1 cellular context compared by ENCODE assay signal in the genomic region with DNA sequence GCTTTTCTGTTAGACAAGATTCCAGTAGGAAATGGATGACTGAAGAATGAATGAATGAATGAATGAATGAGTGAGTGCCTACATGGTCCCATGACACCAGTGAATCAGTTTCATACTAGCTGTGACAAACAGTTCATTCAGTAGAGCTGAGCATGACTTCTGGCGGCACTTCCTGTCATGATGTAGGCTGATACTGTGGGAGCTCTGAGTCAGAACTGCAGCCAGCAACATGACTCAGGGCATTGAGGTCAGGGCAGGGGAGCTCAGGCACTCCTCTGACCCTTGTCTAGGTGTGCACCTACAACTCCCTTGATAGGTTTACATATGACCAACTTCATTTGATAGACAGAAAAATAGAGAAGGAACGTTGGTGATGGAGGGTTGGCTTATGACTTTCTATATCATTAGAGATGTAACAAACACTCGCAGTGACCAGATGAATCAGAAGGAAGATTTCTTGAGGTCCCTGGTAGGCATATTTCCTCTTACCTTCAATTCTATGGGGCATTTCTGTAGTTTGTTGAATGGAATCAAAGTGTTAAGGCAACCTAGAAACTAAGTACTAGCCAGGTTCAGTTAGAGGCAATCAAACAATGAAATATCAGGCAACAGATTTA.
TF ChIP-seq lines count a peak whose summit lies in the region.

No MANE protein-coding gene starts in this region.

TF ChIP-seq in HepG2, 621 proteins besides CTCF, POLR2A, EP300 and RAD21 (continued from another document and continues in another):
- TF ChIP-seq, protein P1, sequence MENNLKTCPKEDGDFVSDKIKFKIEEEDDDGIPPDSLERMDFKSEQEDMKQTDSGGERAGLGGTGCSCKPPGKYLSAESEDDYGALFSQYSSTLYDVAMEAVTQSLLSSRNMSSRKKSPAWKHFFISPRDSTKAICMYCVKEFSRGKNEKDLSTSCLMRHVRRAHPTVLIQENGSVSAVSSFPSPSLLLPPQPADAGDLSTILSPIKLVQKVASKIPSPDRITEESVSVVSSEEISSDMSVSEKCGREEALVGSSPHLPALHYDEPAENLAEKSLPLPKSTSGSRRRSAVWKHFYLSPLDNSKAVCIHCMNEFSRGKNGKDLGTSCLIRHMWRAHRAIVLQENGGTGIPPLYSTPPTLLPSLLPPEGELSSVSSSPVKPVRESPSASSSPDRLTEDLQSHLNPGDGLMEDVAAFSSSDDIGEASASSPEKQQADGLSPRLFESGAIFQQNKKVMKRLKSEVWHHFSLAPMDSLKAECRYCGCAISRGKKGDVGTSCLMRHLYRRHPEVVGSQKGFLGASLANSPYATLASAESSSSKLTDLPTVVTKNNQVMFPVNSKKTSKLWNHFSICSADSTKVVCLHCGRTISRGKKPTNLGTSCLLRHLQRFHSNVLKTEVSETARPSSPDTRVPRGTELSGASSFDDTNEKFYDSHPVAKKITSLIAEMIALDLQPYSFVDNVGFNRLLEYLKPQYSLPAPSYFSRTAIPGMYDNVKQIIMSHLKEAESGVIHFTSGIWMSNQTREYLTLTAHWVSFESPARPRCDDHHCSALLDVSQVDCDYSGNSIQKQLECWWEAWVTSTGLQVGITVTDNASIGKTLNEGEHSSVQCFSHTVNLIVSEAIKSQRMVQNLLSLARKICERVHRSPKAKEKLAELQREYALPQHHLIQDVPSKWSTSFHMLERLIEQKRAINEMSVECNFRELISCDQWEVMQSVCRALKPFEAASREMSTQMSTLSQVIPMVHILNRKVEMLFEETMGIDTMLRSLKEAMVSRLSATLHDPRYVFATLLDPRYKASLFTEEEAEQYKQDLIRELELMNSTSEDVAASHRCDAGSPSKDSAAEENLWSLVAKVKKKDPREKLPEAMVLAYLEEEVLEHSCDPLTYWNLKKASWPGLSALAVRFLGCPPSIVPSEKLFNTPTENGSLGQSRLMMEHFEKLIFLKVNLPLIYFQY (CRISPR knock-in tag; IDR thresholded peaks at IDR 0.05; ENCODE audit: borderline replicate concordance) = no peak
- TF ChIP-seq KMT2B (CRISPR knock-in tag; IDR thresholded peaks at IDR 0.05) (0 out of 2 replicates have a peak, but pooled peaks have one; percentile 41), MATR3 (CRISPR knock-in tag; IDR thresholded peaks at IDR 0.05) (no peak), FIP1L1 (IDR thresholded peaks at IDR 0.05; ENCODE audit: borderline replicate concordance, insufficient read depth, low read depth, low read length) (no peak), SMAD3 (CRISPR knock-in tag; IDR thresholded peaks at IDR 0.05) (0 out of 2 replicates have a peak, but pooled peaks have one; percentile 33), ISL2 (CRISPR knock-in tag; IDR thresholded peaks at IDR 0.05) (no peak), ZKSCAN8 (CRISPR knock-in tag; IDR thresholded peaks at IDR 0.05; ENCODE audit: borderline replicate concordance) (peak; percentile 77), GATA4 (IDR thresholded peaks at IDR 0.05; ENCODE audit: borderline replicate concordance, low read depth) (no peak), RBM39 (IDR thresholded peaks at IDR 0.05; ENCODE audit: low read depth, low read length, poor library complexity, severe bottlenecking) (no peak), FOXK1 (CRISPR knock-in tag; IDR thresholded peaks at IDR 0.05; ENCODE audit: borderline replicate concordance, low read depth) (peak; percentile 78; the same call in 1 of the 2 replicates), HNRNPK (IDR thresholded peaks at IDR 0.05; ENCODE audit: low read depth, low read length, poor library complexity, severe bottlenecking) (no peak), CSRNP2 (CRISPR knock-in tag; conservative IDR thresholded peaks at IDR 0.05; ENCODE audit: low read depth) (no peak), ONECUT2 (CRISPR knock-in tag; IDR thresholded peaks at IDR 0.05) (no peak), BORCS8-MEF2B (CRISPR knock-in tag; IDR thresholded peaks at IDR 0.05) (no peak), NR2F1 (CRISPR knock-in tag; IDR thresholded peaks at IDR 0.05) (peak; percentile 81), ZNF720 (CRISPR knock-in tag; IDR thresholded peaks at IDR 0.05) (no peak), ZBTB39 (CRISPR knock-in tag; IDR thresholded peaks at IDR 0.05) (no peak), CBX1 (IDR thresholded peaks at IDR 0.05; ENCODE audit: low read depth) (no peak), ZSCAN9 (CRISPR knock-in tag; IDR thresholded peaks at IDR 0.05; ENCODE audit: borderline replicate concordance) (peak; percentile 95; the same call in 1 of the 2 replicates), ZNF713 (CRISPR knock-in tag; IDR thresholded peaks at IDR 0.05) (0 out of 2 replicates have a peak, but pooled peaks have one; percentile 43), KLF16 (CRISPR knock-in tag; IDR thresholded peaks at IDR 0.05) (0 out of 4 replicates have a peak, but pooled peaks of 1 of the 2 experiments have one; percentile 51), SMAD1 (CRISPR knock-in tag; IDR thresholded peaks at IDR 0.05; ENCODE audit: borderline replicate concordance, low read depth) (no peak), ZMAT3 (CRISPR knock-in tag; conservative IDR thresholded peaks at IDR 0.05) (no peak), ZFP36L1 (CRISPR knock-in tag; IDR thresholded peaks at IDR 0.05) (no peak; the same call in 1 of the 2 replicates), ZNF180 (CRISPR knock-in tag; IDR thresholded peaks at IDR 0.05; ENCODE audit: borderline replicate concordance, low read depth) (no peak), AGO1 (IDR thresholded peaks at IDR 0.05; ENCODE audit: low read depth, low read length, poor library complexity, severe bottlenecking) (no peak), MIER2 (CRISPR knock-in tag; IDR thresholded peaks at IDR 0.05) (peak; percentile 60; the same call in 1 of the 2 replicates), ZNF280B (CRISPR knock-in tag; IDR thresholded peaks at IDR 0.05; ENCODE audit: borderline replicate concordance) (no peak), HMG20A (CRISPR knock-in tag; IDR thresholded peaks at IDR 0.05; ENCODE audit: borderline replicate concordance) (peak; percentile 74; the same call in 1 of the 2 replicates), ELF4 (CRISPR knock-in tag; IDR thresholded peaks at IDR 0.05; ENCODE audit: borderline replicate concordance) (no peak), ZNF10 (CRISPR knock-in tag; IDR thresholded peaks at IDR 0.05; ENCODE audit: borderline replicate concordance, low read depth) (no peak)
- TF ChIP-seq, protein P2, sequence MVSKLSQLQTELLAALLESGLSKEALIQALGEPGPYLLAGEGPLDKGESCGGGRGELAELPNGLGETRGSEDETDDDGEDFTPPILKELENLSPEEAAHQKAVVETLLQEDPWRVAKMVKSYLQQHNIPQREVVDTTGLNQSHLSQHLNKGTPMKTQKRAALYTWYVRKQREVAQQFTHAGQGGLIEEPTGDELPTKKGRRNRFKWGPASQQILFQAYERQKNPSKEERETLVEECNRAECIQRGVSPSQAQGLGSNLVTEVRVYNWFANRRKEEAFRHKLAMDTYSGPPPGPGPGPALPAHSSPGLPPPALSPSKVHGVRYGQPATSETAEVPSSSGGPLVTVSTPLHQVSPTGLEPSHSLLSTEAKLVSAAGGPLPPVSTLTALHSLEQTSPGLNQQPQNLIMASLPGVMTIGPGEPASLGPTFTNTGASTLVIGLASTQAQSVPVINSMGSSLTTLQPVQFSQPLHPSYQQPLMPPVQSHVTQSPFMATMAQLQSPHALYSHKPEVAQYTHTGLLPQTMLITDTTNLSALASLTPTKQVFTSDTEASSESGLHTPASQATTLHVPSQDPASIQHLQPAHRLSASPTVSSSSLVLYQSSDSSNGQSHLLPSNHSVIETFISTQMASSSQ (IDR thresholded peaks at IDR 0.05; ENCODE audit: low read depth) = no peak
- TF ChIP-seq, protein P2 (CRISPR knock-in tag; IDR thresholded peaks at IDR 0.05; ENCODE audit: borderline replicate concordance) = no peak
- TF ChIP-seq, protein P3, sequence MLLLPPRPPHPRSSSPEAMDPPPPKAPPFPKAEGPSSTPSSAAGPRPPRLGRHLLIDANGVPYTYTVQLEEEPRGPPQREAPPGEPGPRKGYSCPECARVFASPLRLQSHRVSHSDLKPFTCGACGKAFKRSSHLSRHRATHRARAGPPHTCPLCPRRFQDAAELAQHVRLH (CRISPR knock-in tag; IDR thresholded peaks at IDR 0.05; ENCODE audit: borderline replicate concordance, low read depth) = no peak
- TF ChIP-seq, protein P4, sequence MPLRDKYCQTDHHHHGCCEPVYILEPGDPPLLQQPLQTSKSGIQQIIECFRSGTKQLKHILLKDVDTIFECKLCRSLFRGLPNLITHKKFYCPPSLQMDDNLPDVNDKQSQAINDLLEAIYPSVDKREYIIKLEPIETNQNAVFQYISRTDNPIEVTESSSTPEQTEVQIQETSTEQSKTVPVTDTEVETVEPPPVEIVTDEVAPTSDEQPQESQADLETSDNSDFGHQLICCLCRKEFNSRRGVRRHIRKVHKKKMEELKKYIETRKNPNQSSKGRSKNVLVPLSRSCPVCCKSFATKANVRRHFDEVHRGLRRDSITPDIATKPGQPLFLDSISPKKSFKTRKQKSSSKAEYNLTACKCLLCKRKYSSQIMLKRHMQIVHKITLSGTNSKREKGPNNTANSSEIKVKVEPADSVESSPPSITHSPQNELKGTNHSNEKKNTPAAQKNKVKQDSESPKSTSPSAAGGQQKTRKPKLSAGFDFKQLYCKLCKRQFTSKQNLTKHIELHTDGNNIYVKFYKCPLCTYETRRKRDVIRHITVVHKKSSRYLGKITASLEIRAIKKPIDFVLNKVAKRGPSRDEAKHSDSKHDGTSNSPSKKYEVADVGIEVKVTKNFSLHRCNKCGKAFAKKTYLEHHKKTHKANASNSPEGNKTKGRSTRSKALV (CRISPR knock-in tag; IDR thresholded peaks at IDR 0.05) = no peak
- TF ChIP-seq, protein P5, sequence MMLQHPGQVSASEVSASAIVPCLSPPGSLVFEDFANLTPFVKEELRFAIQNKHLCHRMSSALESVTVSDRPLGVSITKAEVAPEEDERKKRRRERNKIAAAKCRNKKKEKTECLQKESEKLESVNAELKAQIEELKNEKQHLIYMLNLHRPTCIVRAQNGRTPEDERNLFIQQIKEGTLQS (CRISPR knock-in tag; IDR thresholded peaks at IDR 0.05) = peak; percentile 74; the same call in 1 of the 2 replicates
- TF ChIP-seq, protein P6, sequence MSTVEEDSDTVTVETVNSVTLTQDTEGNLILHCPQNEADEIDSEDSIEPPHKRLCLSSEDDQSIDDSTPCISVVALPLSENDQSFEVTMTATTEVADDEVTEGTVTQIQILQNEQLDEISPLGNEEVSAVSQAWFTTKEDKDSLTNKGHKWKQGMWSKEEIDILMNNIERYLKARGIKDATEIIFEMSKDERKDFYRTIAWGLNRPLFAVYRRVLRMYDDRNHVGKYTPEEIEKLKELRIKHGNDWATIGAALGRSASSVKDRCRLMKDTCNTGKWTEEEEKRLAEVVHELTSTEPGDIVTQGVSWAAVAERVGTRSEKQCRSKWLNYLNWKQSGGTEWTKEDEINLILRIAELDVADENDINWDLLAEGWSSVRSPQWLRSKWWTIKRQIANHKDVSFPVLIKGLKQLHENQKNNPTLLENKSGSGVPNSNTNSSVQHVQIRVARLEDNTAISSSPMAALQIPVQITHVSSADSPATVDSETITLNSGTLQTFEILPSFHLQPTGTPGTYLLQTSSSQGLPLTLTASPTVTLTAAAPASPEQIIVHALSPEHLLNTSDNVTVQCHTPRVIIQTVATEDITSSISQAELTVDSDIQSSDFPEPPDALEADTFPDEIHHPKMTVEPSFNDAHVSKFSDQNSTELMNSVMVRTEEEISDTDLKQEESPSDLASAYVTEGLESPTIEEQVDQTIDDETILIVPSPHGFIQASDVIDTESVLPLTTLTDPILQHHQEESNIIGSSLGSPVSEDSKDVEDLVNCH (CRISPR knock-in tag; IDR thresholded peaks at IDR 0.05) = no peak
